Comparison of ENCODE assay signal across 8 cellular contexts in the genomic region with DNA sequence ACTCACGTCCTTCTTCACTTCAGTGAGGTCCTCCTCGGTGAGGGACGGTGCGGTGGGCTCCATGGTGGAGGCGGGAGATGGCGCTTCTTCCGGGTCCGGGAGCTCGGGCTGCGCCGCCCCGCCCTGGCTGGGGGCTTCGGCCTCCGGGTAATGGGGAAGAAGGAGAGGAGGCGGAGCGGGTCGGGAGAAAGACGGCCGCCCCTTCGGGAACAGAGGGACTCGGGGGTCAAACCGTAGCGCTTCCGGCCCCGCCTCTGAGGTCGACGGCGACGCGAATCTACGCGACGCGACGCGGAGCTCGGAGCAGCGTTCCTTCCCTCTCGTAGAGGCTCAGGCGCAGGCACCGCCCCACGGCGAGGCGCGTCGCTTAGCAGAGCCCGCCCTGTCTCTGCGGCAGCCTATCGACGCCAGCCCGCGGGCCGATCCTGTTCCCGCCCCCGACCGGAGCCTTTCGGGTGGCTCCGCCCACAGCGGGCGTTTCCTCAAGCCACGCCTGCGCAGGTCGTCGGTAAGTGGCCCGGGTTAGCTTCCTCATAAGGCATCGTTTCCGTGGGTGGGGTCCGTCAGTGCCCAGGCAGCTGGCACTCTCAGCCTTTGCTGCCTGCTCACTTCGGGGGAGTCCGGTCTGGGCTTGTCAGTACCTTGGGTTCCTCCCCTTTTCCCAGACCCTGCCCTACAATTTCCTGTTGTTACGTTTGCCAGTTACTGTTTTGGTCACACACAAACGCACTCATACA. TPM values are rescaled to one million over a fixed set of nuclear protein-coding genes. Genes with fewer than 3 reads are reported as not detected.
DNase-seq lines count a peak whose midpoint lies in the region; ATAC-seq, FAIRE-seq and TF ChIP-seq lines count a peak whose summit lies in the region.

A gene (minus strand): TSS at position 343 of the 737 bp plus-strand sequence. CDS start 280 bp downstream, at position 63.

- no peak for FAIRE-seq in pancreas (lab: Jason Lieb, UNC)

- WGBS in pancreas, 2 donors: 0% methylated on average over 52 to 72 of the region's 72 CpGs

- H3K4me1 ChIP-seq in adipocyte (ENCODE audit: control insufficient read depth, insufficient read depth, low read length) (peaks cover 35% of the 10 kb centered on the region), pancreas (peaks cover 17 to 28% (median 24%) of the 10 kb centered on the region in 3 donors), tibial artery (peaks cover 0 to 34% (median 25%) of the 10 kb centered on the region in 4 donors)

- ATAC-seq in HG02798 (IDR thresholded peaks at IDR 0.05; ENCODE audit: poor library complexity, unreplicated experiment): peak; percentile 97
- peak; percentile 98 for ATAC-seq in Right ventricle myocardium superior (ENCODE audit: poor library complexity)
- ATAC-seq in pancreas: peak; percentile 93 to 96 (median 96)

- H3K36me3 ChIP-seq in adipocyte (ENCODE audit: control insufficient read depth, insufficient read depth, low read length, severe bottlenecking) (peaks cover 3% of the 10 kb centered on the region), pancreas (no peaks in the 10 kb centered on the region), tibial artery (peaks cover 0 to 6% (median 5%) of the 10 kb centered on the region in 3 donors)

- H3K4me3 ChIP-seq in GM12875 (ENCODE audit: low read depth, low read length): peak within 1 kb of the TSS; percentile 86
- H3K4me3 ChIP-seq in adipocyte (ENCODE audit: low read length): peak within 1 kb of the TSS; percentile 98
- H3K4me3 ChIP-seq in pancreas: peak within 1 kb of the TSS; percentile 47 to 97 (median 69)
- peak within 1 kb of the TSS; percentile 78 to 93 for H3K4me3 ChIP-seq in tibial artery

- peak; percentile 97 for DNase-seq in NCI-H1436 (lab: John Stamatoyannopoulos, UW)
- peak; percentile 95 for DNase-seq in T follicular helper cell (ENCODE audit: low read depth)
- peak; percentile 99 for DNase-seq in adipocyte (ENCODE audit: low read depth)
- peak; percentile 99 for DNase-seq in Right ventricle myocardium superior
- peak; percentile 98 to 99 (median 98) for DNase-seq in pancreas
- DNase-seq in tibial artery: peak; percentile 98 to 99

- peak within 1 kb of the TSS; percentile 91 to 97 (median 94) for H3K27ac ChIP-seq in pancreas
- H3K27ac ChIP-seq in tibial artery: peak within 1 kb of the TSS; percentile 90 to 99

- TF ChIP-seq CTCF in GM12875 (IDR thresholded peaks at IDR 0.05; ENCODE audit: borderline replicate concordance, insufficient read depth, low read depth, low read length): no peak
- TF ChIP-seq CTCF in pancreas (IDR thresholded peaks at IDR 0.05): no peak
- TF ChIP-seq CTCF in tibial artery (IDR thresholded peaks at IDR 0.05): no peak

- H3K9me3 ChIP-seq in adipocyte (ENCODE audit: control insufficient read depth, low read length) (no peaks in the 10 kb centered on the region), pancreas (no peaks in the 10 kb centered on the region), tibial artery (no peaks in the 10 kb centered on the region)

- H3K27me3 ChIP-seq in adipocyte (replicated peaks; ENCODE audit: control insufficient read depth, insufficient read depth, low read length): no peaks in the 10 kb centered on the region
- no peaks in the 10 kb centered on the region for H3K27me3 ChIP-seq in pancreas
- no peaks in the 10 kb centered on the region for H3K27me3 ChIP-seq in tibial artery

- H3K9ac ChIP-seq in adipocyte (ENCODE audit: low read length): peak within 1 kb of the TSS; percentile 96

- intact Hi-C loops in Right ventricle myocardium superior (cut with DNase I) (no loop called here), pancreas (cut with DNase I) (no loop called here), tibial artery (cut with DNase I; ENCODE audit: low total_unique reads) (no loop called here)

RNA-seq across cellular contexts. Expression of the gene that starts here (rescaled TPM):
- 7.9 TPM for total RNA-seq in Right ventricle myocardium superior
- 10 to 100 TPM in 2 of 6 donors, 1 to 10 TPM in 4; 6.3 to 16.9 (median 8.5) TPM for total RNA-seq in pancreas
- 1 to 10 TPM; 3.2 to 4.6 TPM for polyA plus RNA-seq in pancreas

Comparison
In these comparisons a context has a peak if more than half of its experiments do, and no peak if none do; other contexts are left out.
1. Peak in every context shown above with its lines: DNase-seq, ATAC-seq, H3K4me3 ChIP-seq and H3K27ac ChIP-seq.